22 cellular contexts compared by ENCODE assay signal in the genomic region with DNA sequence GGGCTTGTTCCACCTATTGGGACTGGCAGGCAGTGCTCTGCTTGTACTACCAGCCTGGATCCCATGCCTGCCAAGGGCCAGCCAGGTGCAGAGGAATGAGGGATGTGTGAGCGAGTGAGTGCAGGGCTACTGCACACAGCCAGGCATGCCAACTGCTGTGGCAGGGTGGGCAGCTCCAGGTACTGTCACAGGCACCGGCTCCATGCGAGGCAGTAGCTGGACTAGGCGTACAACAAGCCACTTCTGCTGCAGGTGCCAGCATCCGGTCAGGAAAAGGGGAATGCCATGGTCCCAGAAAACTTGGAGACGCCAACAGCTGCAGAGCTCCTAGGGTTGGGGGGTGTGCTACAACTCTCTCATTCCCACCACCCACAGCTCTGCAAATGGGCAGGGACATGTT.
"Had no signal": no experiment of that assay in that cellular context is flagged by ENCODE, and none has a peak within 500 bp of the region (broad histone marks: within the 10 kb centered on the region; RNA-seq: fewer than 3 reads in every experiment).

No MANE protein-coding gene starts in this region.

- H3K36me3 Mint-ChIP-seq: activated naive CD8-positive, alpha-beta T cell treated with anti-CD3 and anti-CD28 coated beads, Interleukin-2, amount 10 ng/mL, durations not matched to agents 7 days and 5 days had no signal

- H3K27me3 ChIP-seq: adrenal gland, MG63 had no signal

- H3K4me3 Mint-ChIP-seq: activated CD4-positive, alpha-beta memory T cell treated with anti-CD3 and anti-CD28 coated beads, Interleukin-2, amount 10 ng/mL, durations not matched to agents 7 days and 5 days; activated CD4-positive, alpha-beta T cell treated with anti-CD3 and anti-CD28 coated beads for 36 hours; activated naive CD8-positive, alpha-beta T cell treated with anti-CD3 and anti-CD28 coated beads, Interleukin-2, amount 10 ng/mL, durations not matched to agents 7 days and 5 days had no signal

- H3K4me3 ChIP-seq: adrenal gland, MG63, SK-N-MC had no signal

- H3K4me1 ChIP-seq: adrenal gland had no signal

- DNase-seq: activated CD4-positive, alpha-beta memory T cell treated with anti-CD3 and anti-CD28 coated beads, Interleukin-2, amount 10 ng/mL, durations not matched to agents 7 days and 5 days; activated CD4-positive, alpha-beta T cell treated with anti-CD3 and anti-CD28 coated beads for 36 hours; activated CD4-positive, alpha-beta T cell treated with anti-CD3 and anti-CD28 coated beads, Interleukin-2, amount 50 U/mL, for 1 hour; activated naive CD4-positive, alpha-beta T cell treated with anti-CD3 and anti-CD28 coated beads, Interleukin-2, amount 50 U/mL, for 16 hours; activated naive CD8-positive, alpha-beta T cell treated with anti-CD3 and anti-CD28 coated beads, Interleukin-2, amount 10 ng/mL, durations not matched to agents 7 days and 5 days; activated T-cell treated with anti-CD3 and anti-CD28 coated beads for 4 hours; activated T-cell treated with anti-CD3 and anti-CD28 coated beads, Interleukin-2, amount 50 U/mL, for 48 hours; adrenal gland; anterior cingulate cortex; MG63; NCI-H1105; NCI-H1436; NCI-H1694 treated with DMSO at 0.1 percent for 48 hours; NCI-H2029 treated with DMSO at 0.1 percent for 48 hours; NCI-H2227 treated with DMSO at 0.1 percent for 48 hours; NCI-H446 treated with DMSO at 0.1 percent for 48 hours; NCI-H524 treated with DMSO at 0.1 percent for 48 hours; NCI-H82; T-helper 1 cell had no signal

- H3K4me1 Mint-ChIP-seq: activated CD4-positive, alpha-beta memory T cell treated with anti-CD3 and anti-CD28 coated beads, Interleukin-2, amount 10 ng/mL, durations not matched to agents 7 days and 5 days; activated CD4-positive, alpha-beta T cell treated with anti-CD3 and anti-CD28 coated beads for 36 hours; activated naive CD8-positive, alpha-beta T cell treated with anti-CD3 and anti-CD28 coated beads, Interleukin-2, amount 10 ng/mL, durations not matched to agents 7 days and 5 days had no signal

- H3K36me3 ChIP-seq: adrenal gland, MG63 had no signal

- H3K27ac ChIP-seq: adrenal gland, SK-N-MC, VCaP had no signal

- H3K27me3 Mint-ChIP-seq: activated CD4-positive, alpha-beta memory T cell treated with anti-CD3 and anti-CD28 coated beads, Interleukin-2, amount 10 ng/mL, durations not matched to agents 7 days and 5 days; activated CD4-positive, alpha-beta T cell treated with anti-CD3 and anti-CD28 coated beads for 36 hours; activated naive CD8-positive, alpha-beta T cell treated with anti-CD3 and anti-CD28 coated beads, Interleukin-2, amount 10 ng/mL, durations not matched to agents 7 days and 5 days had no signal

- ATAC-seq: activated CD4-positive, alpha-beta T cell treated with anti-CD3 and anti-CD28 coated beads for 36 hours had no signal

- H3K9me3 ChIP-seq: adrenal gland, MG63 had no signal

- H3K27ac Mint-ChIP-seq: activated CD4-positive, alpha-beta memory T cell treated with anti-CD3 and anti-CD28 coated beads, Interleukin-2, amount 10 ng/mL, durations not matched to agents 7 days and 5 days; activated CD4-positive, alpha-beta T cell treated with anti-CD3 and anti-CD28 coated beads for 36 hours; activated naive CD8-positive, alpha-beta T cell treated with anti-CD3 and anti-CD28 coated beads, Interleukin-2, amount 10 ng/mL, durations not matched to agents 7 days and 5 days; activated T-helper 2 cell treated with anti-CD3 and anti-CD28 coated beads, Interferon-gamma antibody, Interleukin-2, Interleukin-4, amounts not matched to agents 10 μg/mL and 5 μg/mL and 100 μg/mL, durations not matched to agents 14 hours and 24 hours and 36 hours had no signal
